In the genomic region with DNA sequence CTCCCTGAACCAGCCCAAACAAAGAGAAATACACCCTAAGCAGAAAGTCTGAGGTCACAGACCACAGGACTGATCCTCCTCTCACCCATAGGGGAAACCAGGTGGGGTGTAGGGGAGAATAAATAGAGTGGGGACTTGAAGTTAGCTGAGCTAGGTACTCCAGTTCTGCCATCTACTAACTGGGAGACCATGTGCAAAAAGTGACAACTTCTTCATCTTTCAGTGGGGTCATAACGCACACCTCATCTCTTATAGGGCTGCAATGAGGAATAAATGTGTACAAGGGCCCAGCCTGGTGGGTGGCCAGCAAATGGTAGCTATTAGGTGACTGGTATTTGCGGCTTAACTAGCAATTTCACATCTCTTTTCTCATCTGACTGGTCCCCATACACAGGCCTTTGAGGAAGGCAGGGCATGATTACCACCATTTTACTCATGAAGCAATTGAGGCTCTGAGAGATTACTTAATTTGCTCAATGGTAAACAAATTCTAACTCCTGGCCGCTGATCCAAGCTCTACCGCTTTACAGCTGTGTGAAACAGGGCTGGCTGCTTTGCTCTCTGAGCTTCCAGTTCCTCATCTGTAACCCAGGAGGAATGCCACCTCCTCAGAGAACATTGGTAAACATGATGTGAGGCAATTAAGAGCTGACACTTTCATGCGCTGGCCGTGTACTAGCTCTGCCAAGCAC, we compare ENCODE assay signal across 8 cellular contexts. TPM values are rescaled to one million over a fixed set of nuclear protein-coding genes. Genes with fewer than 3 reads are reported as not detected.
A peak's percentile ranks its signal among the peaks of the same experiment; 100 is the strongest.
DNase-seq lines count a peak whose midpoint lies in the region; ATAC-seq, FAIRE-seq and TF ChIP-seq lines count a peak whose summit lies in the region.

No MANE protein-coding gene starts in this region.

- H3K9me3 Mint-ChIP-seq in activated T-cell treated with anti-CD3 and anti-CD28 coated beads, Interleukin-2, amount 50 U/mL, for 4 hours = peaks cover 3% of the 10 kb centered on the region

- H3K27ac ChIP-seq in esophagus muscularis mucosa (replicated peaks in 1 of 4) = peak overlapping the region; percentile 86 to 93 (median 86)

- no peak for FAIRE-seq in D721Med (lab: Jason Lieb, UNC)

- H3K27me3 ChIP-seq in esophagus muscularis mucosa = no peaks in the 10 kb centered on the region

- WGBS in esophagus muscularis mucosa = 36% methylated on average over 6 of the region's 6 CpGs

- peaks cover 99% of the 10 kb centered on the region for H3K4me1 Mint-ChIP-seq in activated T-cell treated with anti-CD3 and anti-CD28 coated beads, Interleukin-2, amount 50 U/mL, for 4 hours (ENCODE audit: low read depth)

- intact Hi-C loops in esophagus muscularis mucosa (cut with DNase I) = no loop called here

- peaks cover 0 to 4% (median 0%) of the 10 kb centered on the region in 4 donors for H3K36me3 ChIP-seq in esophagus muscularis mucosa

- H3K27me3 Mint-ChIP-seq in activated T-cell treated with anti-CD3 and anti-CD28 coated beads, Interleukin-2, amount 50 U/mL, for 4 hours (ENCODE audit: low read depth) = no peaks in the 10 kb centered on the region

- no peaks in the 10 kb centered on the region for H3K9me3 ChIP-seq in esophagus muscularis mucosa

- ATAC-seq in activated T-cell treated with anti-CD3 and anti-CD28 coated beads, Interleukin-2, amount 50 U/mL, for 4 hours = peak; percentile 11 to 23
- no peak for ATAC-seq in GM18870 (IDR thresholded peaks at IDR 0.05; ENCODE audit: unreplicated experiment)

- H3K36me3 Mint-ChIP-seq in activated T-cell treated with anti-CD3 and anti-CD28 coated beads, Interleukin-2, amount 50 U/mL, for 4 hours (ENCODE audit: insufficient read depth) = peaks cover 11% of the 10 kb centered on the region

- H3K4me3 Mint-ChIP-seq in activated T-cell treated with anti-CD3 and anti-CD28 coated beads, Interleukin-2, amount 50 U/mL, for 4 hours = peak overlapping the region; percentile 6

- no peak overlapping the region for H3K4me3 ChIP-seq in esophagus muscularis mucosa

- DNase-seq in activated T-cell treated with anti-CD3 and anti-CD28 coated beads, Interleukin-2, amount 50 U/mL, for 4 hours = no peak
- DNase-seq in activated T-cell treated with anti-CD3 and anti-CD28 coated beads, Interleukin-2, amount 50 U/mL, for 1 hour = no peak
- DNase-seq in NOMO-1 treated with DMSO at 0.1 percent for 48 hours (lab: John Stamatoyannopoulos, UW; ENCODE audit: unreplicated experiment) = peak; percentile 82
- DNase-seq in esophagus muscularis mucosa (ENCODE audit: extremely low spot score) = no peak
- DNase-seq in renal cortical epithelial cell (ENCODE audit: low read depth) = peak; percentile 98
- no peak for DNase-seq in SW480 (ENCODE audit: low spot score)
- no peak for DNase-seq in D721Med (ENCODE audit: insufficient read length, low spot score)

- no peak for TF ChIP-seq POLR2A in esophagus muscularis mucosa (IDR thresholded peaks at IDR 0.05; ENCODE audit: low read depth)

- H3K4me1 ChIP-seq in esophagus muscularis mucosa = peaks cover 92 to 100% (median 99%) of the 10 kb centered on the region in 4 donors

- TF ChIP-seq CTCF in esophagus muscularis mucosa (IDR thresholded peaks at IDR 0.05) = no peak
- no peak for TF ChIP-seq CTCF in D721Med (IDR thresholded peaks at IDR 0.05; ENCODE audit: insufficient read depth, missing control alignments)

- no peak for TF ChIP-seq EP300 in esophagus muscularis mucosa (IDR thresholded peaks at IDR 0.05)

RNA-seq across cellular contexts. Expression of gene TBC1D10A, which starts 16.6 kb away (rescaled TPM):
- 10 to 100 TPM; 12.6 to 16.4 (median 14.0) TPM for total RNA-seq in activated T-cell treated with anti-CD3 and anti-CD28 coated beads, Interleukin-2, amount 50 U/mL, for 4 hours
- 10 to 100 TPM; 29.5 to 40.3 (median 38.0) TPM for total RNA-seq in esophagus muscularis mucosa
- 21.4 and 23.6 TPM in 2 replicates for total RNA-seq in renal cortical epithelial cell

RNA-seq across cellular contexts. Expression of gene CASTOR1, which starts 20.8 kb away (rescaled TPM):
- 1 to 10 TPM; 1.1 to 2.9 (median 2.4) TPM for total RNA-seq in activated T-cell treated with anti-CD3 and anti-CD28 coated beads, Interleukin-2, amount 50 U/mL, for 4 hours
- total RNA-seq in esophagus muscularis mucosa (10 to 100 TPM; 16.5 to 19.4 (median 17.8) TPM), renal cortical epithelial cell (9.8 and 13.0 TPM in 2 replicates)

RNA-seq across cellular contexts. Expression of gene OSM, which starts 43.5 kb away (rescaled TPM):
- 10 to 100 TPM; 18.4 to 30.7 (median 22.2) TPM for total RNA-seq in activated T-cell treated with anti-CD3 and anti-CD28 coated beads, Interleukin-2, amount 50 U/mL, for 4 hours
- 1 to 10 TPM in 1 of 4 donors, under 1 TPM in 1, not detected in 2; 0.57 to 8.3 TPM for total RNA-seq in esophagus muscularis mucosa
- not detected in 2 replicates for total RNA-seq in renal cortical epithelial cell

RNA-seq across cellular contexts. Expression of gene SF3A1, which starts 46.6 kb away (rescaled TPM):
- total RNA-seq in activated T-cell treated with anti-CD3 and anti-CD28 coated beads, Interleukin-2, amount 50 U/mL, for 4 hours = 100 to 1,000 TPM; 315 to 335 (median 324) TPM
- total RNA-seq in esophagus muscularis mucosa (10 to 100 TPM; 32.8 to 85.8 (median 60.0) TPM), renal cortical epithelial cell (9.6 and 42.1 TPM in 2 replicates)

RNA-seq across cellular contexts. Expression of gene CCDC157, which starts 46.7 kb away (rescaled TPM):
- 1 to 10 TPM; 2.3 to 3.0 (median 2.6) TPM for total RNA-seq in activated T-cell treated with anti-CD3 and anti-CD28 coated beads, Interleukin-2, amount 50 U/mL, for 4 hours
- total RNA-seq in esophagus muscularis mucosa (1 to 10 TPM; 1.5 to 2.5 (median 1.6) TPM), renal cortical epithelial cell (2.6 and 12.1 TPM in 2 replicates)

Comparison
In these comparisons a context has a peak if more than half of its experiments do, and no peak if none do; other contexts are left out.
1. DNase-seq: peak in NOMO-1 treated with DMSO at 0.1 percent for 48 hours (single experiment) and renal cortical epithelial cell (single experiment); none in activated T-cell treated with anti-CD3 and anti-CD28 coated beads, Interleukin-2, amount 50 U/mL, for 4 hours (single experiment), activated T-cell treated with anti-CD3 and anti-CD28 coated beads, Interleukin-2, amount 50 U/mL, for 1 hour (single experiment), esophagus muscularis mucosa (single experiment), SW480 (single experiment) and D721Med (single experiment).